ENCODE assay signal across 22 cellular contexts in the genomic region with DNA sequence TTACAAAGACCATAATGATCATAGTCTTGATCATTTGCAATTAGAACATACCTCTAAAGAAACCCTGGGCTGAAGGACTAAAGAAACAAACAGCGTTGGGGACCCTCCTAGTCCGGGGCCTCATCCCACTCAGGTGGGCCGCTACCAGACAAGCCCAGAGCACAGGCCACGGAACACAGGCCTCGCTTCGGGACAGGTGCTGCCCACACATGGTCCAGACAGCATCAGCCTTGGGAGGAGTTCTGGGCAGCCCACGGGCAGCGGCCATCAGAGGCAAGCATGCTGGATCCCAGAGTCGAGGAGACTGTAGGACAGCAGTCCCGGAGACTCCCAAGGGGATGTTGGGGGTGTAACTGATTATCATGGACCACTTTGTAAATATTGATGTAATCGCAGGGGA.
"Had no signal": no experiment of that assay in that cellular context is flagged by ENCODE, and none has a peak within 500 bp of the region (broad histone marks: within the 10 kb centered on the region; RNA-seq: fewer than 3 reads in every experiment).

No MANE protein-coding gene starts in this region.

- ATAC-seq: activated T-helper 17 cell treated with anti-CD3 and anti-CD28 coated beads, Interleukin-2, amount 50 U/mL, for 72 hours; body of pancreas; K562 had no signal

- DNase-seq: activated B cell treated with CpG ODN at 0.5 μM for 24 hours; activated CD4-positive, alpha-beta memory T cell treated with anti-CD3 and anti-CD28 coated beads for 36 hours; activated CD4-positive, alpha-beta T cell treated with anti-CD3 and anti-CD28 coated beads for 1 hour; activated CD4-positive, alpha-beta T cell treated with anti-CD3 and anti-CD28 coated beads, Interleukin-2, amount 10 ng/mL, durations not matched to agents 7 days and 5 days; activated CD8-positive, alpha-beta memory T cell treated with anti-CD3 and anti-CD28 coated beads for 24 hours; activated gamma-delta T cell; activated naive CD4-positive, alpha-beta T cell treated with anti-CD3 and anti-CD28 coated beads for 36 hours; activated T-cell treated with anti-CD3 and anti-CD28 coated beads, Interleukin-2, amount 50 U/mL, for 48 hours; body of pancreas; Karpas-422; MM.1S; NCI-H1105 treated with DMSO at 0.1 percent for 48 hours; NCI-H1436 treated with DMSO at 0.1 percent for 48 hours; NCI-H187; NCI-H2081; NCI-H446; NCI-H524; SHP77 treated with DMSO at 0.1 percent for 48 hours had no signal

- H3K4me3 ChIP-seq: body of pancreas, K562, Peyer's patch had no signal

- H3K27ac ChIP-seq: body of pancreas had no signal

- H3K36me3 ChIP-seq: Peyer's patch had no signal

- H3K9me3 ChIP-seq: body of pancreas, Peyer's patch had no signal

- H3K27me3 ChIP-seq: body of pancreas, Peyer's patch had no signal

- FAIRE-seq: bronchial epithelial cell, K562 had no signal
